ENCODE assay signal across 16 cellular contexts in the genomic region with DNA sequence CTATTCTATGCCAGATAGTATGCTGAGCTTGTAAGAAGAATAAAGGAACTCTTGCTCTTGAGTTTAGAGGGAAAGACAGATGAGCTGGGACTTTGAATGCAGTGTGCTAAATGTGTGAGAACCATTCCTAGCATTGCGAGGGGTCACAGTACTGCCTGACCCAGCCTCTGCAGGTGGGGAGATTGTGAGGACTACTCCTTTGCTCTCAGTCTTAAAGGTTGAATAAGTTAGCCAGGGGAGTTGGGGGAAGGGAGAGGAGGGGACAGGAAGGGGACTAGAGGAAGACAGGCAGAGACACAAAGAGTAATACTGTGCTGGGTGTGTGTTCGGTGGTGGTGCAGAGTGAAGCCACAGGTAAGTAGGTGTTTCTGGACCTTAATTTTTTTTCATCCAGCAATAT. TPM values are rescaled to one million over a fixed set of nuclear protein-coding genes. Genes with fewer than 3 reads are reported as not detected.
DNase-seq lines count a peak whose midpoint lies in the region; ATAC-seq and TF ChIP-seq lines count a peak whose summit lies in the region.
"Had no signal": no experiment of that assay in that cellular context is flagged by ENCODE, and none has a peak within 500 bp of the region (broad histone marks: within the 10 kb centered on the region; RNA-seq: fewer than 3 reads in every experiment).

No MANE protein-coding gene starts in this region.

- H2BK15ac ChIP-seq in mesendoderm (replicated peaks; ENCODE audit: low read depth): no peak overlapping the region

- no peaks in the 10 kb centered on the region for H3K79me1 ChIP-seq in mesendoderm (ENCODE audit: low read length)

- TF ChIP-seq CTCF in cardiac muscle cell (IDR thresholded peaks at IDR 0.05; ENCODE audit: low read depth, low read length) (no peak), heart right ventricle (IDR thresholded peaks at IDR 0.05) (no peak), endothelial cell (IDR thresholded peaks at IDR 0.05; ENCODE audit: unreplicated experiment) (no peak), adrenal gland (IDR thresholded peaks at IDR 0.05) (no peak), foreskin keratinocyte (conservative IDR thresholded peaks at IDR 0.05) (no peak)

- no peak overlapping the region for H3K4me2 ChIP-seq in mesendoderm (ENCODE audit: low read length)
- H3K4me2 ChIP-seq: BLaER1 had no signal

- H3K4me3 Mint-ChIP-seq in endothelial cell (ENCODE audit: unreplicated experiment): peak overlapping the region; percentile 6
- H3K4me3 Mint-ChIP-seq: HFFc6 had no signal

- no peaks in the 10 kb centered on the region for H3K27me3 Mint-ChIP-seq in endothelial cell (ENCODE audit: unreplicated experiment)

- ATAC-seq in heart right ventricle (no peak), foreskin keratinocyte (no peak), GM19455 (IDR thresholded peaks at IDR 0.05; ENCODE audit: unreplicated experiment) (no peak)
- ATAC-seq: Panc1 had no signal

- no peak overlapping the region for H3K56ac ChIP-seq in mesendoderm (ENCODE audit: low read length)

- intact Hi-C loops in heart right ventricle (cut with DNase I): no loop called here
- intact Hi-C loops in adrenal gland (cut with DNase I): no loop called here

- H3K4me1 Mint-ChIP-seq in endothelial cell (ENCODE audit: unreplicated experiment): peaks cover 17% of the 10 kb centered on the region

- no peak overlapping the region for H2AK5ac ChIP-seq in mesendoderm (ENCODE audit: low read length)

- H4K8ac ChIP-seq in mesendoderm (ENCODE audit: low read depth, low read length): no peak overlapping the region

- no peaks in the 10 kb centered on the region for H3K9me3 Mint-ChIP-seq in endothelial cell (ENCODE audit: unreplicated experiment)
- H3K9me3 Mint-ChIP-seq: HFFc6 had no signal

- H3K27ac Mint-ChIP-seq in endothelial cell (ENCODE audit: unreplicated experiment): peak overlapping the region; percentile 71
- H3K27ac Mint-ChIP-seq: HFFc6 had no signal

- DNase-seq in cardiac muscle cell (ENCODE audit: low read depth in 1 of 2, low spot score in 1 of 2) (no peak), heart right ventricle (no peak), endothelial cell (ENCODE audit: low spot score) (no peak), mesendoderm (peak; percentile 66), adrenal gland (no peak), foreskin keratinocyte (no peak), HCEC 1CT (no peak)
- DNase-seq: HFFc6, NCI-H1048, NCI-H1436 treated with DMSO at 0.1 percent for 48 hours, NCI-H2081, NCI-H510A had no signal

- peaks cover 13% of the 10 kb centered on the region for H3K36me3 Mint-ChIP-seq in endothelial cell (ENCODE audit: low read depth, unreplicated experiment)

- H4K5ac ChIP-seq in mesendoderm (ENCODE audit: low read length): no peak overlapping the region

- H3K4me3 ChIP-seq in cardiac muscle cell (no peak overlapping the region), heart right ventricle (no peak overlapping the region), mesendoderm (ENCODE audit: low read length) (no peak overlapping the region), adrenal gland (no peak overlapping the region)
- H3K4me3 ChIP-seq: BLaER1, GM23248 had no signal

- no peak for TF ChIP-seq POLR2A in adrenal gland (IDR thresholded peaks at IDR 0.05)

- peaks cover 3% of the 10 kb centered on the region for H3K4me1 ChIP-seq in cardiac muscle cell (ENCODE audit: low read depth)
- H3K4me1 ChIP-seq in heart right ventricle: no peaks in the 10 kb centered on the region
- H3K4me1 ChIP-seq in mesendoderm (ENCODE audit: control insufficient read depth, low read depth, low read length): no peaks in the 10 kb centered on the region
- H3K4me1 ChIP-seq in adrenal gland (replicated peaks in 1 of 2): no peaks in the 10 kb centered on the region
- no peaks in the 10 kb centered on the region for H3K4me1 ChIP-seq in foreskin keratinocyte
- H3K4me1 ChIP-seq: BLaER1 had no signal

- H3K79me2 ChIP-seq in mesendoderm (ENCODE audit: control insufficient read depth, insufficient read depth, low read length): no peaks in the 10 kb centered on the region

- peak overlapping the region; percentile 34 for H3K18ac ChIP-seq in mesendoderm (ENCODE audit: low read length)

- no peak overlapping the region for H3K23ac ChIP-seq in mesendoderm (ENCODE audit: low read length)

- WGBS in heart right ventricle, 2 donors: 89 to 97% methylated on average over 2 of the region's 2 CpGs
- WGBS in mesendoderm (ENCODE audit: extremely low coverage, insufficient coverage, low lambda C conversion rate): no CpG with 5 or more reads among the region's 2 CpGs
- 93 to 98% (median 96%) methylated on average over 2 of the region's 2 CpGs for WGBS in adrenal gland, 4 donors

- no peak overlapping the region for H3K4ac ChIP-seq in mesendoderm (ENCODE audit: low read depth, low read length)

- H3K9me3 ChIP-seq in cardiac muscle cell (ENCODE audit: low read depth) (no peaks in the 10 kb centered on the region), heart right ventricle (no peaks in the 10 kb centered on the region), adrenal gland (replicated peaks in 1 of 3) (no peaks in the 10 kb centered on the region)
- H3K9me3 ChIP-seq: BLaER1 had no signal

- peaks cover 19% of the 10 kb centered on the region for H3K36me3 ChIP-seq in cardiac muscle cell
- H3K36me3 ChIP-seq in heart right ventricle: peaks cover 0 to 92% (median 18%) of the 10 kb centered on the region in 9 donors
- peaks cover 3% of the 10 kb centered on the region for H3K36me3 ChIP-seq in mesendoderm (ENCODE audit: control insufficient read depth, insufficient read depth, low read length)
- H3K36me3 ChIP-seq in adrenal gland (replicated peaks in 1 of 2): peaks cover 0 to 31% of the 10 kb centered on the region in 2 donors

- H2BK120ac ChIP-seq in mesendoderm (ENCODE audit: low read depth, low read length): no peak overlapping the region

- H3K27ac ChIP-seq in cardiac muscle cell (peak overlapping the region; percentile 31), heart right ventricle (no peak overlapping the region), mesendoderm (ENCODE audit: low read depth, low read length) (no peak overlapping the region), adrenal gland (no peak overlapping the region), foreskin keratinocyte (no peak overlapping the region)
- H3K27ac ChIP-seq: BLaER1, GM23248 had no signal

- H3K27me3 ChIP-seq in cardiac muscle cell (no peaks in the 10 kb centered on the region), heart right ventricle (no peaks in the 10 kb centered on the region), mesendoderm (ENCODE audit: insufficient read depth, low read length, poor library complexity) (no peaks in the 10 kb centered on the region), adrenal gland (no peaks in the 10 kb centered on the region), foreskin keratinocyte (no peaks in the 10 kb centered on the region)
- H3K27me3 ChIP-seq: BLaER1 had no signal

- no peak overlapping the region for H2BK5ac ChIP-seq in mesendoderm (ENCODE audit: low read length)

- no peak overlapping the region for H3K9ac ChIP-seq in mesendoderm (ENCODE audit: low read length)
- H3K9ac ChIP-seq: BLaER1, GM23248 had no signal

RNA-seq across cellular contexts. Expression of gene DCUN1D4, which starts 41.7 kb away (rescaled TPM):
- total RNA-seq in cardiac muscle cell: 18.0 and 25.5 TPM in 2 replicates
- 28.2 and 31.2 TPM in 2 replicates for polyA plus RNA-seq in cardiac muscle cell
- total RNA-seq in heart right ventricle: 10 to 100 TPM; 30.6 to 48.7 (median 37.6) TPM
- polyA plus RNA-seq in heart right ventricle: 10 to 100 TPM; 11.0 to 21.1 TPM
- total RNA-seq in endothelial cell (ENCODE audit: unreplicated experiment): 61.0 TPM
- 16.8 TPM for polyA plus RNA-seq in mesendoderm (2013, experiment 1 of 2)
- polyA plus RNA-seq in mesendoderm (2013, experiment 2 of 2): 16.5 TPM
- total RNA-seq in adrenal gland: 10 to 100 TPM; 25.0 to 86.2 (median 54.0) TPM
- 10 to 100 TPM; 33.8 to 55.6 (median 43.5) TPM for polyA plus RNA-seq in adrenal gland
- 28.3 and 29.2 TPM in 2 replicates for total RNA-seq in foreskin keratinocyte
- 7.7 and 9.3 TPM in 2 replicates for polyA plus RNA-seq in foreskin keratinocyte
